8 cellular contexts compared by ENCODE assay signal in genomic region chr20:59032023-59032712, GRCh38. TPM values are rescaled to one million over a fixed set of nuclear protein-coding genes. Genes with fewer than 3 reads are reported as not detected.
DNase-seq lines count a peak whose midpoint lies in the region; ATAC-seq and TF ChIP-seq lines count a peak whose summit lies in the region.

TSS of gene ATP5F1E (minus strand) at chr20:59032335. CDS start at chr20:59032251, 84 bp downstream.

- peak within 1 kb of the TSS; percentile 64 for H3K27ac ChIP-seq in SK-N-MC
- peak within 1 kb of the TSS; percentile 88 to 92 (median 90) for H3K27ac ChIP-seq in gastroesophageal sphincter

- H3K4me1 ChIP-seq in gastroesophageal sphincter, result peaks cover 11 to 54% (median 23%) of the 10 kb centered on the region in 3 donors

- TF ChIP-seq EP300 in gastroesophageal sphincter (IDR thresholded peaks at IDR 0.05), result no peak

- H3K9me3 ChIP-seq in SK-N-MC (ENCODE audit: low read depth, low read length) (no peaks in the 10 kb centered on the region), gastroesophageal sphincter (no peaks in the 10 kb centered on the region)

- peak within 1 kb of the TSS; percentile 91 for H3K4me3 ChIP-seq in SK-N-MC
- H3K4me3 ChIP-seq in gastroesophageal sphincter, result peak within 1 kb of the TSS; percentile 67 to 80

- peak; percentile 100 for ATAC-seq in gastroesophageal sphincter

- peaks cover 2% of the 10 kb centered on the region for H3K27me3 Mint-ChIP-seq in HFFc6 (ENCODE audit: insufficient read depth)
- H3K27me3 Mint-ChIP-seq in activated naive CD4-positive, alpha-beta T cell treated with anti-CD3 and anti-CD28 coated beads, Interleukin-2, amount 10 ng/mL, durations not matched to agents 7 days and 5 days, result no peaks in the 10 kb centered on the region

- H3K9me3 Mint-ChIP-seq in HFFc6, result no peaks in the 10 kb centered on the region
- no peaks in the 10 kb centered on the region for H3K9me3 Mint-ChIP-seq in activated naive CD4-positive, alpha-beta T cell treated with anti-CD3 and anti-CD28 coated beads, Interleukin-2, amount 10 ng/mL, durations not matched to agents 7 days and 5 days

- peaks cover 56% of the 10 kb centered on the region for H3K4me1 Mint-ChIP-seq in HFFc6 (ENCODE audit: low read depth)
- peaks cover 72% of the 10 kb centered on the region for H3K4me1 Mint-ChIP-seq in activated naive CD4-positive, alpha-beta T cell treated with anti-CD3 and anti-CD28 coated beads, Interleukin-2, amount 10 ng/mL, durations not matched to agents 7 days and 5 days

- WGBS in gastroesophageal sphincter (ENCODE audit: low coverage in 1 of 2), 2 donors, result 1% methylated on average over 10 of the region's 86 CpGs; no CpG with 5 or more reads in 1 of the 2 donors

- CTCF ChIA-PET in activated naive CD4-positive, alpha-beta T cell treated with anti-CD3 and anti-CD28 coated beads, Interleukin-2, amount 10 ng/mL, durations not matched to agents 7 days and 5 days (lab: Charles Lee), result interaction anchor here (0.7 to 1.9 kb wide), 4 partner anchors 10 to 381 kb away, joined by 3 to 4 read pairs (median 4); partner anchors contain the start of gene STX16

- peak within 1 kb of the TSS; percentile 93 for H3K27ac Mint-ChIP-seq in HFFc6
- peak within 1 kb of the TSS; percentile 94 for H3K27ac Mint-ChIP-seq in activated naive CD4-positive, alpha-beta T cell treated with anti-CD3 and anti-CD28 coated beads, Interleukin-2, amount 10 ng/mL, durations not matched to agents 7 days and 5 days

- TF ChIP-seq POLR2A in gastroesophageal sphincter (IDR thresholded peaks at IDR 0.05), result peak; percentile 92 to 98

- H3K36me3 ChIP-seq in SK-N-MC (ENCODE audit: insufficient read depth, low read length), result peaks cover 75% of the 10 kb centered on the region
- peaks cover 4 to 55% of the 10 kb centered on the region in 2 donors for H3K36me3 ChIP-seq in gastroesophageal sphincter

- H3K9ac ChIP-seq in SK-N-MC (ENCODE audit: insufficient read length), result peak within 1 kb of the TSS; percentile 94

- peak within 1 kb of the TSS; percentile 94 for H3K4me3 Mint-ChIP-seq in HFFc6
- H3K4me3 Mint-ChIP-seq in activated naive CD4-positive, alpha-beta T cell treated with anti-CD3 and anti-CD28 coated beads, Interleukin-2, amount 10 ng/mL, durations not matched to agents 7 days and 5 days, result peak within 1 kb of the TSS; percentile 92

- TF ChIP-seq CTCF in HFFc6 (IDR thresholded peaks at IDR 0.05) (no peak), gastroesophageal sphincter (IDR thresholded peaks at IDR 0.05) (no peak)

- H3K36me3 Mint-ChIP-seq in HFFc6 (ENCODE audit: low read depth), result peaks cover 67% of the 10 kb centered on the region
- H3K36me3 Mint-ChIP-seq in activated naive CD4-positive, alpha-beta T cell treated with anti-CD3 and anti-CD28 coated beads, Interleukin-2, amount 10 ng/mL, durations not matched to agents 7 days and 5 days, result peaks cover 70% of the 10 kb centered on the region

- H3K27me3 ChIP-seq in gastroesophageal sphincter, result no peaks in the 10 kb centered on the region

- peak; percentile 85 for DNase-seq in GM04504 (ENCODE audit: low read depth)
- peak; percentile 90 for DNase-seq in HFFc6
- DNase-seq in NCI-H1048 (lab: John Stamatoyannopoulos, UW), result peak; percentile 87
- DNase-seq in SK-N-MC (ENCODE audit: low read depth, low spot score), result no peak
- peak; percentile 97 for DNase-seq in activated naive CD4-positive, alpha-beta T cell treated with anti-CD3 and anti-CD28 coated beads, Interleukin-2, amount 10 ng/mL, durations not matched to agents 7 days and 5 days
- DNase-seq in nucleus accumbens (lab: John Stamatoyannopoulos, UW), result peak; percentile 51 to 98 (median 93)
- peak; percentile 95 for DNase-seq in superior temporal gyrus (ENCODE audit: extremely low spot score)

RNA-seq across cellular contexts. Expression of gene ATP5F1E, which starts in this region (rescaled TPM):
- total RNA-seq in HFFc6 (2021; fragmentation: NEBNext Ultra II Directional; extraction: Animal tissue kit (Norgen Biotek cat#: 25700)), result 10 to 100 TPM; 75.0 to 91.4 (median 84.4) TPM
- total RNA-seq in gastroesophageal sphincter, result 10 to 100 TPM; 23.1 to 40.6 (median 35.4) TPM
